In genomic region chr4:144169211-144169610, GRCh38 we compare ENCODE assay signal across 10 cellular contexts. TPM values are rescaled to one million over a fixed set of nuclear protein-coding genes. Genes with fewer than 3 reads are reported as not detected.
"Had no signal": no experiment of that assay in that cellular context is flagged by ENCODE, and none has a peak within 500 bp of the region (broad histone marks: within the 10 kb centered on the region; RNA-seq: fewer than 3 reads in every experiment).

No MANE protein-coding gene starts in this region.

- H3K27ac Mint-ChIP-seq: GM23338 had no signal

- H3K9me3 Mint-ChIP-seq: GM23338, H9 had no signal

- ATAC-seq: GM23338, K562 had no signal

- DNase-seq: H9, HCEC 1CT, IMR-90, KG1 had no signal

- H3K4me3 ChIP-seq: GM23338, K562 had no signal

- H3K4me3 Mint-ChIP-seq: GM23338, H9 had no signal

- FAIRE-seq: H1, H54, HTR-8/SVneo, K562 had no signal

- H3K4me1 Mint-ChIP-seq: GM23338, H9 had no signal

RNA-seq across cellular contexts. Expression of gene GYPA, which starts 28.7 kb away (rescaled TPM):
- total RNA-seq: GM23338, H1, H9, HT-29, IMR-90 had no signal
